1 cellular context compared by ENCODE assay signal in genomic region chr1:1442069-1442770, GRCh38.
TF ChIP-seq lines count a peak whose summit lies in the region.

No MANE protein-coding gene starts in this region.

TF ChIP-seq in K562, 482 proteins besides CTCF, POLR2A, EP300 and RAD21:
- TF ChIP-seq NFIC (IDR thresholded peaks at IDR 0.05) (peak; percentile 89), SMARCA4 (IDR thresholded peaks at IDR 0.05) (no peak), ESRRB (CRISPR knock-in tag; IDR thresholded peaks at IDR 0.05; ENCODE audit: borderline replicate concordance) (no peak), HSF4 (CRISPR knock-in tag; IDR thresholded peaks at IDR 0.05; ENCODE audit: borderline replicate concordance) (no peak), ZNF224 (CRISPR knock-in tag; IDR thresholded peaks at IDR 0.05) (no peak), ZNF695 (CRISPR knock-in tag; IDR thresholded peaks at IDR 0.05) (no peak), POLR2G (IDR thresholded peaks at IDR 0.05; ENCODE audit: low read depth, low read length) (0 out of 2 replicates have a peak, but pooled peaks have one; percentile 17), E2F3 (CRISPR knock-in tag; IDR thresholded peaks at IDR 0.05) (no peak), NFIX (CRISPR knock-in tag; IDR thresholded peaks at IDR 0.05; ENCODE audit: low read depth) (0 out of 2 replicates have a peak, but pooled peaks have one; percentile 2)
